Comparison of ENCODE assay signal across 8 cellular contexts in genomic region chr10:95755511-95756004, GRCh38.
DNase-seq lines count a peak whose midpoint lies in the region; ATAC-seq and TF ChIP-seq lines count a peak whose summit lies in the region.

No MANE protein-coding gene starts in this region.

- ATAC-seq in HG03159 (IDR thresholded peaks at IDR 0.05; ENCODE audit: unreplicated experiment) = peak; percentile 28

- no peaks in the 10 kb centered on the region for H3K9me3 ChIP-seq in adipocyte (ENCODE audit: control insufficient read depth, low read length)

- no peak overlapping the region for H3K9ac ChIP-seq in adipocyte (ENCODE audit: low read length)

- DNase-seq in GM13977 (ENCODE audit: low spot score) (peak; percentile 59), adipocyte (ENCODE audit: low read depth) (peak; percentile 15), superior temporal gyrus (ENCODE audit: extremely low spot score) (peak; percentile 37), SHP77 (lab: John Stamatoyannopoulos, UW) (no peak), RWPE1 (ENCODE audit: low spot score) (no peak), NCI-H2171 (lab: John Stamatoyannopoulos, UW) (no peak)

- CTCF ChIA-PET in RWPE1 (lab: Yijun Ruan, JAX) = interaction anchor here (0.6 to 0.7 kb wide), 2 partner anchors 62 to 115 kb away, joined by 4 read pairs; no protein-coding TSS in a partner anchor

- POLR2A ChIA-PET in RWPE1 (lab: Yijun Ruan, JAX; ENCODE audit: low non-redundant PET) = no interaction called here

- H3K27ac ChIP-seq in layer of hippocampus (ENCODE audit: low read depth, low read length) = peak overlapping the region; percentile 60
- H3K27ac ChIP-seq in RWPE1 = no peak overlapping the region

- no peaks in the 10 kb centered on the region for H3K36me3 ChIP-seq in adipocyte (ENCODE audit: control insufficient read depth, insufficient read depth, low read length, severe bottlenecking)

- no peaks in the 10 kb centered on the region for H3K4me1 ChIP-seq in adipocyte (ENCODE audit: control insufficient read depth, insufficient read depth, low read length)

- no peaks in the 10 kb centered on the region for H3K27me3 ChIP-seq in adipocyte (replicated peaks; ENCODE audit: control insufficient read depth, insufficient read depth, low read length)
- no peaks in the 10 kb centered on the region for H3K27me3 ChIP-seq in layer of hippocampus (ENCODE audit: control insufficient read depth, insufficient read depth, low read length)

- in situ Hi-C loops in GM13977 (cut with MboI; ENCODE audit: low pct_unique_long_range_greater_than_20kb, low sequenced_read_pairs, unreplicated experiment) = loop anchor here (10.0 kb wide), 1 partner anchor 89 kb away; no protein-coding TSS in a partner anchor

- H3K4me3 ChIP-seq in adipocyte (ENCODE audit: low read length) = no peak overlapping the region

- TF ChIP-seq CTCF in GM13977 (IDR thresholded peaks at IDR 0.05; ENCODE audit: extremely low read depth, insufficient read depth, missing control alignments) = no peak
- no peak for TF ChIP-seq CTCF in RWPE1 (conservative IDR thresholded peaks at IDR 0.05; ENCODE audit: low read depth)

Comparison
In these comparisons a context has a peak if more than half of its experiments do, and no peak if none do; other contexts are left out.
1. DNase-seq: peak in GM13977 (single experiment), adipocyte (single experiment) and superior temporal gyrus (single experiment); none in SHP77 (0 of 2), RWPE1 (single experiment) and NCI-H2171 (single experiment).